Comparison of ENCODE assay signal across 8 cellular contexts in the genomic region with DNA sequence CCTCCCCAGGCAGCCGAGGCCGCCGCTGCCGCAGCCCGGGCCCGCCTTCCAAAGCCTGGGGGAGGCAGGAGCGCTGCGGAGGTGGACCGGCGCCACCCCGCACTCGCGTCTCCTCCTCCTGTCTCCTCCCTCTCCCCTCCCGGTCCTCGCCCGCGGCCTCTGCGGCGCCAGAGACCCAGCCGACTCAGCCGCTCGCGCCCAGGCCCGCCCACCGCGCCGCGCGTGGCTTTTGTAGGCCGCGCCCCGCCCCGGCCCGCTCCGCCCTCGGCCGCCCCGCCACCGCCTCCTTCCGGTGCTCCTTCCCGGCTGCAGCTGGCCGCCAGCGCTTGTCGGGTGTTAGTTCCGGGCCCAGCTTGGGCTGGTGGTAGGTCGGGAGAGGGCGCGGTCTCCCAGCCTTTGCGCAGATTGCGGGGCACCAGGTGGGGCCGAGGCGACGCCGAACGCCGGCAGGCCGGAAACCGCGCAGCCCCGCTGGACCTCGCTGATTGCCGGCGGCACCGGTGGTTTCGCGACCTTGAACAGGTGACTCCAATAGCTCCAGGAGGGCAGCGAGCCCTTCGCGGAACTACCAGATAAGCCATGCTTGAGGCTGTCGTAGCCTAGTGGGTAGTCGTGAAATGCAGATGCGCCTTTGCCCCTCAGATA. TPM values are rescaled to one million over a fixed set of nuclear protein-coding genes. Genes with fewer than 3 reads are reported as not detected.
DNase-seq lines count a peak whose midpoint lies in the region; ATAC-seq and TF ChIP-seq lines count a peak whose summit lies in the region.

A gene with protein sequence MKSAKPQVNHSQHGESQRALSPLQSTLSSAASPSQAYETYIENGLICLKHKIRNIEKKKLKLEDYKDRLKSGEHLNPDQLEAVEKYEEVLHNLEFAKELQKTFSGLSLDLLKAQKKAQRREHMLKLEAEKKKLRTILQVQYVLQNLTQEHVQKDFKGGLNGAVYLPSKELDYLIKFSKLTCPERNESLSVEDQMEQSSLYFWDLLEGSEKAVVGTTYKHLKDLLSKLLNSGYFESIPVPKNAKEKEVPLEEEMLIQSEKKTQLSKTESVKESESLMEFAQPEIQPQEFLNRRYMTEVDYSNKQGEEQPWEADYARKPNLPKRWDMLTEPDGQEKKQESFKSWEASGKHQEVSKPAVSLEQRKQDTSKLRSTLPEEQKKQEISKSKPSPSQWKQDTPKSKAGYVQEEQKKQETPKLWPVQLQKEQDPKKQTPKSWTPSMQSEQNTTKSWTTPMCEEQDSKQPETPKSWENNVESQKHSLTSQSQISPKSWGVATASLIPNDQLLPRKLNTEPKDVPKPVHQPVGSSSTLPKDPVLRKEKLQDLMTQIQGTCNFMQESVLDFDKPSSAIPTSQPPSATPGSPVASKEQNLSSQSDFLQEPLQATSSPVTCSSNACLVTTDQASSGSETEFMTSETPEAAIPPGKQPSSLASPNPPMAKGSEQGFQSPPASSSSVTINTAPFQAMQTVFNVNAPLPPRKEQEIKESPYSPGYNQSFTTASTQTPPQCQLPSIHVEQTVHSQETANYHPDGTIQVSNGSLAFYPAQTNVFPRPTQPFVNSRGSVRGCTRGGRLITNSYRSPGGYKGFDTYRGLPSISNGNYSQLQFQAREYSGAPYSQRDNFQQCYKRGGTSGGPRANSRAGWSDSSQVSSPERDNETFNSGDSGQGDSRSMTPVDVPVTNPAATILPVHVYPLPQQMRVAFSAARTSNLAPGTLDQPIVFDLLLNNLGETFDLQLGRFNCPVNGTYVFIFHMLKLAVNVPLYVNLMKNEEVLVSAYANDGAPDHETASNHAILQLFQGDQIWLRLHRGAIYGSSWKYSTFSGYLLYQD (minus strand): TSS at position 202 of the 645 bp plus-strand sequence. CDS start 1,431 bp downstream, outside the sequence.

- H3K36me3 ChIP-seq in trophoblast cell (ENCODE audit: control insufficient read depth in 1 of 2, insufficient read depth in 2 of 2, low read length in 2 of 2) = no peaks in the 10 kb centered on the region
- H3K36me3 ChIP-seq in tibial nerve = no peaks in the 10 kb centered on the region

- no peak within 1 kb of the TSS for H2BK12ac ChIP-seq in trophoblast cell (ENCODE audit: low read length)

- DNase-seq in GM13976 (ENCODE audit: low spot score) (peak; percentile 93), NCI-H1436 (lab: John Stamatoyannopoulos, UW) (peak; percentile 90), T follicular helper cell (ENCODE audit: low read depth) (peak; percentile 88), cardiac septum (ENCODE audit: low spot score) (peak; percentile 99), trophoblast cell (peak; percentile 93 to 95), tibial nerve (ENCODE audit: low spot score in 2 of 2) (peak; percentile 88 to 93)

- peak within 1 kb of the TSS; percentile 81 for H2AFZ ChIP-seq in trophoblast cell (ENCODE audit: insufficient read depth, low read length, poor library complexity)

- H3K9ac ChIP-seq in trophoblast cell (ENCODE audit: low read length) = peak within 1 kb of the TSS; percentile 54

- intact Hi-C loops in cardiac septum (cut with DNase I) = loop anchor here (5.0 kb wide), 2 partner anchors 37 to 58 kb away; a partner anchor contains a TSS

- H3K23ac ChIP-seq in trophoblast cell (ENCODE audit: low read length) = peak within 1 kb of the TSS; percentile 63

- peak within 1 kb of the TSS; percentile 55 for H3K14ac ChIP-seq in trophoblast cell (ENCODE audit: low read length)

- no peak within 1 kb of the TSS for H3K4ac ChIP-seq in trophoblast cell (ENCODE audit: low read depth, low read length)

- H3K9me3 ChIP-seq in trophoblast cell (ENCODE audit: insufficient read depth, low read depth, low read length) (no peaks in the 10 kb centered on the region), tibial nerve (no peaks in the 10 kb centered on the region)

- no peaks in the 10 kb centered on the region for H3K27me3 ChIP-seq in trophoblast cell (ENCODE audit: insufficient read depth, low read length)
- no peaks in the 10 kb centered on the region for H3K27me3 ChIP-seq in tibial nerve

- H2BK5ac ChIP-seq in trophoblast cell (ENCODE audit: low read depth, low read length, poor library complexity) = peak within 1 kb of the TSS; percentile 56

- peak; percentile 61 to 77 for TF ChIP-seq POLR2A in tibial nerve (IDR thresholded peaks at IDR 0.05)

- H3K79me1 ChIP-seq in trophoblast cell (ENCODE audit: low read length) = peaks cover 8% of the 10 kb centered on the region

- ATAC-seq in HG02852 (IDR thresholded peaks at IDR 0.05; ENCODE audit: unreplicated experiment) = peak; percentile 91

- peak in 1 of 2 donors; percentile 91 for TF ChIP-seq EP300 in tibial nerve (IDR thresholded peaks at IDR 0.05)

- peak within 1 kb of the TSS; percentile 70 for H2BK120ac ChIP-seq in trophoblast cell (ENCODE audit: insufficient read depth, low read length, poor library complexity)

- peak within 1 kb of the TSS; percentile 66 for H4K12ac ChIP-seq in trophoblast cell (ENCODE audit: low read depth, low read length)

- peak; percentile 55 for TF ChIP-seq CTCF in GM13976 (IDR thresholded peaks at IDR 0.05; ENCODE audit: borderline replicate concordance, control extremely low read depth, extremely low read depth, insufficient read depth, missing control alignments)
- peak; percentile 40 to 68 (median 60) for TF ChIP-seq CTCF in tibial nerve (IDR thresholded peaks at IDR 0.05)

- peaks cover 5% of the 10 kb centered on the region for H3K79me2 ChIP-seq in trophoblast cell (ENCODE audit: control insufficient read depth, insufficient read depth, low read length, poor library complexity)

- H4K8ac ChIP-seq in trophoblast cell (ENCODE audit: low read depth, low read length) = peak within 1 kb of the TSS; percentile 88

- peak within 1 kb of the TSS; percentile 62 for H3K18ac ChIP-seq in trophoblast cell (ENCODE audit: low read length)

- H3K27ac ChIP-seq in adipose tissue (ENCODE audit: low read depth, low read length) (peak within 1 kb of the TSS; percentile 78), trophoblast cell (ENCODE audit: low read depth, low read length) (peak within 1 kb of the TSS; percentile 75), tibial nerve (peak within 1 kb of the TSS; percentile 66 to 95 (median 88))

- in situ Hi-C loops in GM13976 (cut with MboI; ENCODE audit: low sequenced_read_pairs, unreplicated experiment) = no loop called here

- H3K4me1 ChIP-seq in trophoblast cell (ENCODE audit: control insufficient read depth in 1 of 2, insufficient read depth in 2 of 2, low read length in 2 of 2) (peaks cover 0 to 3% of the 10 kb centered on the region in 2 experiments), tibial nerve (peaks cover 0 to 33% (median 5%) of the 10 kb centered on the region in 4 donors)

- H4K91ac ChIP-seq in trophoblast cell (ENCODE audit: low read depth, low read length) = peak within 1 kb of the TSS; percentile 70

- H3K4me3 ChIP-seq in trophoblast cell (ENCODE audit: low read depth, low read length) = peak within 1 kb of the TSS; percentile 79
- peak within 1 kb of the TSS; percentile 77 to 81 (median 78) for H3K4me3 ChIP-seq in tibial nerve

- WGBS in adipose tissue, 3 donors = 0% methylated on average over 55 to 72 of the region's 72 CpGs
- WGBS in trophoblast cell (ENCODE audit: extremely low coverage, insufficient coverage, insufficient read length) = no CpG with 5 or more reads among the region's 72 CpGs
- WGBS in tibial nerve, 2 donors = 0 to 1% methylated on average over 5 to 57 of the region's 72 CpGs

- peak within 1 kb of the TSS; percentile 20 for H2AK5ac ChIP-seq in trophoblast cell (ENCODE audit: low read length)

- peak within 1 kb of the TSS; percentile 98 for H3K4me2 ChIP-seq in trophoblast cell (ENCODE audit: low read length)

RNA-seq across cellular contexts. Expression of the gene that starts here (rescaled TPM):
- polyA plus RNA-seq in adipose tissue = 1 to 10 TPM; 8.3 to 9.9 (median 9.6) TPM
- 29.0 TPM for total RNA-seq in cardiac septum
- 16.7 and 17.8 TPM in 2 replicates for polyA plus RNA-seq in trophoblast cell (2013)
- 10 to 100 TPM; 20.8 to 71.7 (median 46.2) TPM for total RNA-seq in tibial nerve

Comparison
In these comparisons a context has a peak if more than half of its experiments do, and no peak if none do; other contexts are left out.
1. Peak in every context shown above with its lines: DNase-seq, ATAC-seq, H3K4me3 ChIP-seq and H3K27ac ChIP-seq.